17 cellular contexts compared by ENCODE assay signal in genomic region chr7:159006610-159007130, GRCh38.
"Had no signal": no experiment of that assay in that cellular context is flagged by ENCODE, and none has a peak within 500 bp of the region (broad histone marks: within the 10 kb centered on the region; RNA-seq: fewer than 3 reads in every experiment).

No MANE protein-coding gene starts in this region.

- H3K4me3 Mint-ChIP-seq: activated CD8-positive, alpha-beta memory T cell treated with anti-CD3 and anti-CD28 coated beads, Interleukin-2, amount 10 ng/mL, durations not matched to agents 7 days and 5 days; activated T-cell treated with anti-CD3 and anti-CD28 coated beads, Interleukin-2, amount 50 U/mL, for 4 hours; dendritic cell treated with granulocyte-macrophage colony-stimulating factor and Interleukin-4, amounts not matched to agents 40 ng/mL and 50 ng/mL, for 4 days; effector memory CD8-positive, alpha-beta T cell; mesothelial cell of epicardium; neural progenitor cell; stimulated activated effector memory CD8-positive, alpha-beta T cell treated with anti-CD3 and anti-CD28 coated beads, Interleukin-12 subunit alpha, Interleukin-12 subunit beta, amount 100 ng/mL, for 72 hours; type B pancreatic cell had no signal

- H3K9ac ChIP-seq: neural progenitor cell had no signal

- H3K36me3 Mint-ChIP-seq: activated CD8-positive, alpha-beta memory T cell treated with anti-CD3 and anti-CD28 coated beads, Interleukin-2, amount 10 ng/mL, durations not matched to agents 7 days and 5 days; mesothelial cell of epicardium; neural progenitor cell; stimulated activated effector memory CD8-positive, alpha-beta T cell treated with anti-CD3 and anti-CD28 coated beads, Interleukin-12 subunit alpha, Interleukin-12 subunit beta, amount 100 ng/mL, for 72 hours; type B pancreatic cell had no signal

- H3K4me1 ChIP-seq: body of pancreas had no signal

- H3K36me3 ChIP-seq: gastroesophageal sphincter, neural progenitor cell had no signal

- ATAC-seq: activated CD8-positive, alpha-beta memory T cell treated with anti-CD3 and anti-CD28 coated beads, Interleukin-2, amount 10 ng/mL, durations not matched to agents 7 days and 5 days; activated T-cell treated with anti-CD3 and anti-CD28 coated beads, Interleukin-2, amount 50 U/mL, for 4 hours; body of pancreas; effector memory CD8-positive, alpha-beta T cell; gastroesophageal sphincter; SK-N-SH treated with all-trans-retinoic acid at 6 μM for 48 hours; stimulated activated effector memory CD8-positive, alpha-beta T cell treated with anti-CD3 and anti-CD28 coated beads, Interleukin-12 subunit alpha, Interleukin-12 subunit beta, amount 100 ng/mL, for 72 hours had no signal

- H3K9me3 ChIP-seq: body of pancreas, gastroesophageal sphincter had no signal

- H3K9me3 Mint-ChIP-seq: activated T-cell treated with anti-CD3 and anti-CD28 coated beads, Interleukin-2, amount 50 U/mL, for 4 hours; dendritic cell treated with granulocyte-macrophage colony-stimulating factor and Interleukin-4, amounts not matched to agents 40 ng/mL and 50 ng/mL, for 4 days; effector memory CD8-positive, alpha-beta T cell; mesothelial cell of epicardium; neural progenitor cell; stimulated activated effector memory CD8-positive, alpha-beta T cell treated with anti-CD3 and anti-CD28 coated beads, Interleukin-12 subunit alpha, Interleukin-12 subunit beta, amount 100 ng/mL, for 72 hours; type B pancreatic cell had no signal

- H3K27ac Mint-ChIP-seq: activated CD8-positive, alpha-beta memory T cell treated with anti-CD3 and anti-CD28 coated beads, Interleukin-2, amount 10 ng/mL, durations not matched to agents 7 days and 5 days; dendritic cell treated with granulocyte-macrophage colony-stimulating factor and Interleukin-4, amounts not matched to agents 40 ng/mL and 50 ng/mL, for 4 days; effector memory CD8-positive, alpha-beta T cell; mesothelial cell of epicardium; stimulated activated effector memory CD8-positive, alpha-beta T cell treated with anti-CD3 and anti-CD28 coated beads, Interleukin-12 subunit alpha, Interleukin-12 subunit beta, amount 100 ng/mL, for 72 hours; type B pancreatic cell had no signal

- H3K27ac ChIP-seq: body of pancreas, epithelial cell of prostate, gastroesophageal sphincter, neural progenitor cell had no signal

- DNase-seq: activated CD8-positive, alpha-beta memory T cell treated with anti-CD3 and anti-CD28 coated beads, Interleukin-2, amount 10 ng/mL, durations not matched to agents 7 days and 5 days; activated naive CD4-positive, alpha-beta T cell; activated T-cell treated with anti-CD3 and anti-CD28 coated beads, Interleukin-2, amount 50 U/mL, for 4 hours; cerebellar nuclear complex; effector memory CD8-positive, alpha-beta T cell; hippocampal formation; T-helper 2 cell had no signal

- H3K4me3 ChIP-seq: body of pancreas, gastroesophageal sphincter, neural progenitor cell, smooth muscle cell had no signal

- H2AFZ ChIP-seq: neural progenitor cell had no signal

- H3K27me3 Mint-ChIP-seq: dendritic cell treated with granulocyte-macrophage colony-stimulating factor and Interleukin-4, amounts not matched to agents 40 ng/mL and 50 ng/mL, for 4 days had no signal

- H3K27me3 ChIP-seq: body of pancreas, gastroesophageal sphincter, neural progenitor cell had no signal

- H3K4me2 ChIP-seq: neural progenitor cell, smooth muscle cell had no signal
